Comparison of ENCODE assay signal across 1 cellular context in the genomic region with DNA sequence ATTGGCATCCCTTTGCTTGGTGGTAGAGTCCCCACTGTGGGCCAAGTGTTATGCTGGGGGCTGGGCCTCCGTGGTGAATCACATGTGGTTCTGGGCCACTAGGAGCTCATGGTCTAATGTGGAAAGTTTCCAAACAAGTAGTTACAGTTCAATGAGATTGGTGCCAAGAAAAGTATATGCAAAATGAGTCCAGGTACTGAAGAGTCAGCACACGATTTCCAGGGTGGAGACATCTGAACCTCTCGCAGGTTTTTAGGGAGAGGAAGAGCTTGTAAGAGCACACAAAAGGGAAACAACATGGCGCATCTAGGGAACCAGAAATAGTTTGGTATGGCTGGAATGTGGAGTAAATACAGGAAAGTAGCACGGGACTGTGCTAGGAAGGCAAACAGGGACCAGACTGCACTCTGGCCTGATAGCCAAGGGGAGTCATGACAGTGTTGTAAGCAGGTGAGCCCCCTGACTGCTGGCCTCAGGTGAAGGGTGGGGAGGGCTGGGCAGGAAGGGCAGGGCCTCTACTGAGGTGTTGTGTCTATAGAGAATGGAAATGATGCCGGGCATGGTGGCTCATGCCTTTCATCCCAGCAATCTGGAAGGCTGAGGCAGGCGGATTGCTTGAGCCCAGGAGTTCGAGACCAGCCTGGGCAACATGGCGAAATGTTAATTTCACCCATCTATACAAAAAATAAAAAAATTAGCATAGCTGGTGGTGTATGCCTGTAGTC.
TF ChIP-seq lines count a peak whose summit lies in the region.

No MANE protein-coding gene starts in this region.

TF ChIP-seq in HepG2, 621 proteins besides CTCF, POLR2A, EP300 and RAD21 (continued from another document and continues in another):
- TF ChIP-seq, protein P1, sequence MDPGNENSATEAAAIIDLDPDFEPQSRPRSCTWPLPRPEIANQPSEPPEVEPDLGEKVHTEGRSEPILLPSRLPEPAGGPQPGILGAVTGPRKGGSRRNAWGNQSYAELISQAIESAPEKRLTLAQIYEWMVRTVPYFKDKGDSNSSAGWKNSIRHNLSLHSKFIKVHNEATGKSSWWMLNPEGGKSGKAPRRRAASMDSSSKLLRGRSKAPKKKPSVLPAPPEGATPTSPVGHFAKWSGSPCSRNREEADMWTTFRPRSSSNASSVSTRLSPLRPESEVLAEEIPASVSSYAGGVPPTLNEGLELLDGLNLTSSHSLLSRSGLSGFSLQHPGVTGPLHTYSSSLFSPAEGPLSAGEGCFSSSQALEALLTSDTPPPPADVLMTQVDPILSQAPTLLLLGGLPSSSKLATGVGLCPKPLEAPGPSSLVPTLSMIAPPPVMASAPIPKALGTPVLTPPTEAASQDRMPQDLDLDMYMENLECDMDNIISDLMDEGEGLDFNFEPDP (CRISPR knock-in tag; conservative IDR thresholded peaks at IDR 0.05), result no peak
- TF ChIP-seq ZNF17 (CRISPR knock-in tag; IDR thresholded peaks at IDR 0.05), result no peak
- TF ChIP-seq, protein P2, sequence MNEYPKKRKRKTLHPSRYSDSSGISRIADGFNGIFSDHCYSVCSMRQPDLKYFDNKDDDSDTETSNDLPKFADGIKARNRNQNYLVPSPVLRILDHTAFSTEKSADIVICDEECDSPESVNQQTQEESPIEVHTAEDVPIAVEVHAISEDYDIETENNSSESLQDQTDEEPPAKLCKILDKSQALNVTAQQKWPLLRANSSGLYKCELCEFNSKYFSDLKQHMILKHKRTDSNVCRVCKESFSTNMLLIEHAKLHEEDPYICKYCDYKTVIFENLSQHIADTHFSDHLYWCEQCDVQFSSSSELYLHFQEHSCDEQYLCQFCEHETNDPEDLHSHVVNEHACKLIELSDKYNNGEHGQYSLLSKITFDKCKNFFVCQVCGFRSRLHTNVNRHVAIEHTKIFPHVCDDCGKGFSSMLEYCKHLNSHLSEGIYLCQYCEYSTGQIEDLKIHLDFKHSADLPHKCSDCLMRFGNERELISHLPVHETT (CRISPR knock-in tag; conservative IDR thresholded peaks at IDR 0.05), result no peak
- no peak for TF ChIP-seq TBP (CRISPR knock-in tag; IDR thresholded peaks at IDR 0.05)
- TF ChIP-seq KDM5A (IDR thresholded peaks at IDR 0.05; ENCODE audit: borderline replicate concordance, low read length), result no peak
- TF ChIP-seq WIZ (CRISPR knock-in tag; IDR thresholded peaks at IDR 0.05), result no peak
- TF ChIP-seq CBX1 (IDR thresholded peaks at IDR 0.05; ENCODE audit: low read depth), result no peak
- TF ChIP-seq CCDC6 (CRISPR knock-in tag; IDR thresholded peaks at IDR 0.05), result no peak
- TF ChIP-seq ZKSCAN5 (CRISPR knock-in tag; IDR thresholded peaks at IDR 0.05), result no peak
- TF ChIP-seq STAG1 (CRISPR knock-in tag; IDR thresholded peaks at IDR 0.05), result no peak
- no peak for TF ChIP-seq MEIS2 (CRISPR knock-in tag; IDR thresholded peaks at IDR 0.05)
- TF ChIP-seq, protein P3, sequence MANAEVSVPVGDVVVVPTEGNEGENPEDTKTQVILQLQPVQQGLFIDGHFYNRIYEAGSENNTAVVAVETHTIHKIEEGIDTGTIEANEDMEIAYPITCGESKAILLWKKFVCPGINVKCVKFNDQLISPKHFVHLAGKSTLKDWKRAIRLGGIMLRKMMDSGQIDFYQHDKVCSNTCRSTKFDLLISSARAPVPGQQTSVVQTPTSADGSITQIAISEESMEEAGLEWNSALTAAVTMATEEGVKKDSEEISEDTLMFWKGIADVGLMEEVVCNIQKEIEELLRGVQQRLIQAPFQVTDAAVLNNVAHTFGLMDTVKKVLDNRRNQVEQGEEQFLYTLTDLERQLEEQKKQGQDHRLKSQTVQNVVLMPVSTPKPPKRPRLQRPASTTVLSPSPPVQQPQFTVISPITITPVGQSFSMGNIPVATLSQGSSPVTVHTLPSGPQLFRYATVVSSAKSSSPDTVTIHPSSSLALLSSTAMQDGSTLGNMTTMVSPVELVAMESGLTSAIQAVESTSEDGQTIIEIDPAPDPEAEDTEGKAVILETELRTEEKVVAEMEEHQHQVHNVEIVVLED (CRISPR knock-in tag; IDR thresholded peaks at IDR 0.05; ENCODE audit: borderline replicate concordance), result no peak
- TF ChIP-seq ZNF430 (CRISPR knock-in tag; IDR thresholded peaks at IDR 0.05), result no peak
- TF ChIP-seq, protein P4, sequence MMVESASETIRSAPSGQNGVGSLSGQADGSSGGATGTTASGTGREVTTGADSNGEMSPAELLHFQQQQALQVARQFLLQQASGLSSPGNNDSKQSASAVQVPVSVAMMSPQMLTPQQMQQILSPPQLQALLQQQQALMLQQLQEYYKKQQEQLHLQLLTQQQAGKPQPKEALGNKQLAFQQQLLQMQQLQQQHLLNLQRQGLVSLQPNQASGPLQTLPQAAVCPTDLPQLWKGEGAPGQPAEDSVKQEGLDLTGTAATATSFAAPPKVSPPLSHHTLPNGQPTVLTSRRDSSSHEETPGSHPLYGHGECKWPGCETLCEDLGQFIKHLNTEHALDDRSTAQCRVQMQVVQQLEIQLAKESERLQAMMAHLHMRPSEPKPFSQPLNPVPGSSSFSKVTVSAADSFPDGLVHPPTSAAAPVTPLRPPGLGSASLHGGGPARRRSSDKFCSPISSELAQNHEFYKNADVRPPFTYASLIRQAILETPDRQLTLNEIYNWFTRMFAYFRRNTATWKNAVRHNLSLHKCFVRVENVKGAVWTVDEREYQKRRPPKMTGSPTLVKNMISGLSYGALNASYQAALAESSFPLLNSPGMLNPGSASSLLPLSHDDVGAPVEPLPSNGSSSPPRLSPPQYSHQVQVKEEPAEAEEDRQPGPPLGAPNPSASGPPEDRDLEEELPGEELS (CRISPR knock-in tag; IDR thresholded peaks at IDR 0.05), result peak; percentile 52
- TF ChIP-seq BRD4 (CRISPR knock-in tag; IDR thresholded peaks at IDR 0.05), result no peak
- peak; percentile 75 for TF ChIP-seq ZNF644 (CRISPR knock-in tag; IDR thresholded peaks at IDR 0.05; ENCODE audit: low read depth)
- TF ChIP-seq ZNF180 (CRISPR knock-in tag; IDR thresholded peaks at IDR 0.05; ENCODE audit: borderline replicate concordance, low read depth), result no peak
- TF ChIP-seq, protein P5, sequence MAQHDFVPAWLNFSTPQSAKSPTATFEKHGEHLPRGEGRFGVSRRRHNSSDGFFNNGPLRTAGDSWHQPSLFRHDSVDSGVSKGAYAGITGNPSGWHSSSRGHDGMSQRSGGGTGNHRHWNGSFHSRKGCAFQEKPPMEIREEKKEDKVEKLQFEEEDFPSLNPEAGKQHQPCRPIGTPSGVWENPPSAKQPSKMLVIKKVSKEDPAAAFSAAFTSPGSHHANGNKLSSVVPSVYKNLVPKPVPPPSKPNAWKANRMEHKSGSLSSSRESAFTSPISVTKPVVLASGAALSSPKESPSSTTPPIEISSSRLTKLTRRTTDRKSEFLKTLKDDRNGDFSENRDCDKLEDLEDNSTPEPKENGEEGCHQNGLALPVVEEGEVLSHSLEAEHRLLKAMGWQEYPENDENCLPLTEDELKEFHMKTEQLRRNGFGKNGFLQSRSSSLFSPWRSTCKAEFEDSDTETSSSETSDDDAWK (CRISPR knock-in tag; IDR thresholded peaks at IDR 0.05), result no peak
- no peak for TF ChIP-seq SIN3B (IDR thresholded peaks at IDR 0.05; ENCODE audit: low read length)
- TF ChIP-seq IRX3 (CRISPR knock-in tag; IDR thresholded peaks at IDR 0.05; ENCODE audit: borderline replicate concordance, low read depth), result no peak
- no peak for TF ChIP-seq MAFG (CRISPR knock-in tag; IDR thresholded peaks at IDR 0.05)
- TF ChIP-seq, protein P6, sequence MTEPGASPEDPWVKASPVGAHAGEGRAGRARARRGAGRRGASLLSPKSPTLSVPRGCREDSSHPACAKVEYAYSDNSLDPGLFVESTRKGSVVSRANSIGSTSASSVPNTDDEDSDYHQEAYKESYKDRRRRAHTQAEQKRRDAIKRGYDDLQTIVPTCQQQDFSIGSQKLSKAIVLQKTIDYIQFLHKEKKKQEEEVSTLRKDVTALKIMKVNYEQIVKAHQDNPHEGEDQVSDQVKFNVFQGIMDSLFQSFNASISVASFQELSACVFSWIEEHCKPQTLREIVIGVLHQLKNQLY (CRISPR knock-in tag; IDR thresholded peaks at IDR 0.05), result no peak
- TF ChIP-seq FOXA3 (CRISPR knock-in tag; IDR thresholded peaks at IDR 0.05), result peak; percentile 58; the same call in 1 of the 2 replicates
- no peak for TF ChIP-seq ZNF724P (CRISPR knock-in tag; IDR thresholded peaks at IDR 0.05; ENCODE audit: borderline replicate concordance)
- TF ChIP-seq ZNF484 (CRISPR knock-in tag; IDR thresholded peaks at IDR 0.05; ENCODE audit: borderline replicate concordance, low read depth), result no peak
- no peak for TF ChIP-seq HCFC1 (IDR thresholded peaks at IDR 0.05; ENCODE audit: low read depth, low read length)
- TF ChIP-seq ZIK1 (CRISPR knock-in tag; IDR thresholded peaks at IDR 0.05; ENCODE audit: borderline replicate concordance, low read depth), result no peak
- TF ChIP-seq, protein P7, sequence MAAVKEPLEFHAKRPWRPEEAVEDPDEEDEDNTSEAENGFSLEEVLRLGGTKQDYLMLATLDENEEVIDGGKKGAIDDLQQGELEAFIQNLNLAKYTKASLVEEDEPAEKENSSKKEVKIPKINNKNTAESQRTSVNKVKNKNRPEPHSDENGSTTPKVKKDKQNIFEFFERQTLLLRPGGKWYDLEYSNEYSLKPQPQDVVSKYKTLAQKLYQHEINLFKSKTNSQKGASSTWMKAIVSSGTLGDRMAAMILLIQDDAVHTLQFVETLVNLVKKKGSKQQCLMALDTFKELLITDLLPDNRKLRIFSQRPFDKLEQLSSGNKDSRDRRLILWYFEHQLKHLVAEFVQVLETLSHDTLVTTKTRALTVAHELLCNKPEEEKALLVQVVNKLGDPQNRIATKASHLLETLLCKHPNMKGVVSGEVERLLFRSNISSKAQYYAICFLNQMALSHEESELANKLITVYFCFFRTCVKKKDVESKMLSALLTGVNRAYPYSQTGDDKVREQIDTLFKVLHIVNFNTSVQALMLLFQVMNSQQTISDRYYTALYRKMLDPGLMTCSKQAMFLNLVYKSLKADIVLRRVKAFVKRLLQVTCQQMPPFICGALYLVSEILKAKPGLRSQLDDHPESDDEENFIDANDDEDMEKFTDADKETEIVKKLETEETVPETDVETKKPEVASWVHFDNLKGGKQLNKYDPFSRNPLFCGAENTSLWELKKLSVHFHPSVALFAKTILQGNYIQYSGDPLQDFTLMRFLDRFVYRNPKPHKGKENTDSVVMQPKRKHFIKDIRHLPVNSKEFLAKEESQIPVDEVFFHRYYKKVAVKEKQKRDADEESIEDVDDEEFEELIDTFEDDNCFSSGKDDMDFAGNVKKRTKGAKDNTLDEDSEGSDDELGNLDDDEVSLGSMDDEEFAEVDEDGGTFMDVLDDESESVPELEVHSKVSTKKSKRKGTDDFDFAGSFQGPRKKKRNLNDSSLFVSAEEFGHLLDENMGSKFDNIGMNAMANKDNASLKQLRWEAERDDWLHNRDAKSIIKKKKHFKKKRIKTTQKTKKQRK (IDR thresholded peaks at IDR 0.05; ENCODE audit: low read length), result no peak
- no peak for TF ChIP-seq NPAS2 (CRISPR knock-in tag; IDR thresholded peaks at IDR 0.05; ENCODE audit: borderline replicate concordance)
- no peak for TF ChIP-seq NBN (conservative IDR thresholded peaks at IDR 0.05)
- no peak for TF ChIP-seq SOX13 (IDR thresholded peaks at IDR 0.05)
- TF ChIP-seq SOX13 (CRISPR knock-in tag; conservative IDR thresholded peaks at IDR 0.05 in 1 of 2, IDR thresholded peaks at IDR 0.05 in 1 of 2), result peak in 1 of 2 experiments; percentile 35; a peak in 1 of 4 replicates
- TF ChIP-seq EHMT2 (IDR thresholded peaks at IDR 0.05; ENCODE audit: borderline replicate concordance, low read depth, low read length), result peak; percentile 65; the same call in 1 of the 2 replicates
- no peak for TF ChIP-seq MIER2 (CRISPR knock-in tag; IDR thresholded peaks at IDR 0.05)
- no peak for TF ChIP-seq SIX1 (CRISPR knock-in tag; IDR thresholded peaks at IDR 0.05; ENCODE audit: borderline replicate concordance)
- TF ChIP-seq, protein P8, sequence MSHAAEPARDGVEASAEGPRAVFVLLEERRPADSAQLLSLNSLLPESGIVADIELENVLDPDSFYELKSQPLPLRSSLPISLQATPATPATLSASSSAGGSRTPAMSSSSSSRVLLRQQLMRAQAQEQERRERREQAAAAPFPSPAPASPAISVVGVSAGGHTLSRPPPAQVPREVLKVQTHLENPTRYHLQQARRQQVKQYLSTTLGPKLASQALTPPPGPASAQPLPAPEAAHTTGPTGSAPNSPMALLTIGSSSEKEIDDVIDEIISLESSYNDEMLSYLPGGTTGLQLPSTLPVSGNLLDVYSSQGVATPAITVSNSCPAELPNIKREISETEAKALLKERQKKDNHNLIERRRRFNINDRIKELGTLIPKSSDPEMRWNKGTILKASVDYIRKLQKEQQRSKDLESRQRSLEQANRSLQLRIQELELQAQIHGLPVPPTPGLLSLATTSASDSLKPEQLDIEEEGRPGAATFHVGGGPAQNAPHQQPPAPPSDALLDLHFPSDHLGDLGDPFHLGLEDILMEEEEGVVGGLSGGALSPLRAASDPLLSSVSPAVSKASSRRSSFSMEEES (CRISPR knock-in tag; IDR thresholded peaks at IDR 0.05), result peak; percentile 70; the same call in 1 of the 2 replicates
- TF ChIP-seq RCOR2 (CRISPR knock-in tag; IDR thresholded peaks at IDR 0.05), result no peak
- no peak for TF ChIP-seq ZNF530 (CRISPR knock-in tag; IDR thresholded peaks at IDR 0.05; ENCODE audit: low read depth)
- TF ChIP-seq, protein P9, sequence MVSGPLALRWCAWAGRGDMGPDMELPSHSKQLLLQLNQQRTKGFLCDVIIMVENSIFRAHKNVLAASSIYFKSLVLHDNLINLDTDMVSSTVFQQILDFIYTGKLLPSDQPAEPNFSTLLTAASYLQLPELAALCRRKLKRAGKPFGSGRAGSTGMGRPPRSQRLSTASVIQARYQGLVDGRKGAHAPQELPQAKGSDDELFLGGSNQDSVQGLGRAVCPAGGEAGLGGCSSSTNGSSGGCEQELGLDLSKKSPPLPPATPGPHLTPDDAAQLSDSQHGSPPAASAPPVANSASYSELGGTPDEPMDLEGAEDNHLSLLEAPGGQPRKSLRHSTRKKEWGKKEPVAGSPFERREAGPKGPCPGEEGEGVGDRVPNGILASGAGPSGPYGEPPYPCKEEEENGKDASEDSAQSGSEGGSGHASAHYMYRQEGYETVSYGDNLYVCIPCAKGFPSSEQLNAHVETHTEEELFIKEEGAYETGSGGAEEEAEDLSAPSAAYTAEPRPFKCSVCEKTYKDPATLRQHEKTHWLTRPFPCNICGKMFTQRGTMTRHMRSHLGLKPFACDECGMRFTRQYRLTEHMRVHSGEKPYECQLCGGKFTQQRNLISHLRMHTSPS (CRISPR knock-in tag; IDR thresholded peaks at IDR 0.05; ENCODE audit: low read depth), result no peak
- TF ChIP-seq, protein P10, sequence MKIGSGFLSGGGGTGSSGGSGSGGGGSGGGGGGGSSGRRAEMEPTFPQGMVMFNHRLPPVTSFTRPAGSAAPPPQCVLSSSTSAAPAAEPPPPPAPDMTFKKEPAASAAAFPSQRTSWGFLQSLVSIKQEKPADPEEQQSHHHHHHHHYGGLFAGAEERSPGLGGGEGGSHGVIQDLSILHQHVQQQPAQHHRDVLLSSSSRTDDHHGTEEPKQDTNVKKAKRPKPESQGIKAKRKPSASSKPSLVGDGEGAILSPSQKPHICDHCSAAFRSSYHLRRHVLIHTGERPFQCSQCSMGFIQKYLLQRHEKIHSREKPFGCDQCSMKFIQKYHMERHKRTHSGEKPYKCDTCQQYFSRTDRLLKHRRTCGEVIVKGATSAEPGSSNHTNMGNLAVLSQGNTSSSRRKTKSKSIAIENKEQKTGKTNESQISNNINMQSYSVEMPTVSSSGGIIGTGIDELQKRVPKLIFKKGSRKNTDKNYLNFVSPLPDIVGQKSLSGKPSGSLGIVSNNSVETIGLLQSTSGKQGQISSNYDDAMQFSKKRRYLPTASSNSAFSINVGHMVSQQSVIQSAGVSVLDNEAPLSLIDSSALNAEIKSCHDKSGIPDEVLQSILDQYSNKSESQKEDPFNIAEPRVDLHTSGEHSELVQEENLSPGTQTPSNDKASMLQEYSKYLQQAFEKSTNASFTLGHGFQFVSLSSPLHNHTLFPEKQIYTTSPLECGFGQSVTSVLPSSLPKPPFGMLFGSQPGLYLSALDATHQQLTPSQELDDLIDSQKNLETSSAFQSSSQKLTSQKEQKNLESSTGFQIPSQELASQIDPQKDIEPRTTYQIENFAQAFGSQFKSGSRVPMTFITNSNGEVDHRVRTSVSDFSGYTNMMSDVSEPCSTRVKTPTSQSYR (CRISPR knock-in tag; IDR thresholded peaks at IDR 0.05; ENCODE audit: borderline replicate concordance), result no peak
- TF ChIP-seq SRY (CRISPR knock-in tag; IDR thresholded peaks at IDR 0.05), result no peak
- no peak for TF ChIP-seq RBM22 (optimal IDR thresholded peaks at IDR 0.05; ENCODE audit: low read length)
